Comparison of ENCODE assay signal across 2 cellular contexts in the genomic region with DNA sequence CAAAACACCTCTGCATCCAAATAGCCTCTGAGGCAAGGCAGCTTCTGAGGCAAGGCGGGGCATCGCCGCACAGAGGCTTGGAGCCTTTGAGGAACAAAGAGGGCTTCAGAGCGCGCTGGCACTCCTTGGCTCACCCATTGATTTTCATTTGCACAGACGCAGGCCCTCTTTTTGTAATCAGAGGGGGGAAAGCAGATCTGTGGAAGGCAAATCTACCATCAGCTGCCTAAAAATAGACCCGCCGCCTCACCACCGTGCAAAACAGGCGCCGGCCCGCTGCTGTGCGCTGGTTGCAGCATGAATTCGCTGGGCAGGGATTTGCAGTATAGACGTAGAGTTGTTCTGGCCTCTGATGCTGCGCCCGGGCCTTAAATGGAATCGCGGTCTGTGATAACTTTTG.
TF ChIP-seq lines count a peak whose summit lies in the region.

No MANE protein-coding gene starts in this region.

TF ChIP-seq in SK-N-SH, 30 proteins besides CTCF, POLR2A, EP300 and RAD21 (continued from another document):
- TF ChIP-seq, protein P1, sequence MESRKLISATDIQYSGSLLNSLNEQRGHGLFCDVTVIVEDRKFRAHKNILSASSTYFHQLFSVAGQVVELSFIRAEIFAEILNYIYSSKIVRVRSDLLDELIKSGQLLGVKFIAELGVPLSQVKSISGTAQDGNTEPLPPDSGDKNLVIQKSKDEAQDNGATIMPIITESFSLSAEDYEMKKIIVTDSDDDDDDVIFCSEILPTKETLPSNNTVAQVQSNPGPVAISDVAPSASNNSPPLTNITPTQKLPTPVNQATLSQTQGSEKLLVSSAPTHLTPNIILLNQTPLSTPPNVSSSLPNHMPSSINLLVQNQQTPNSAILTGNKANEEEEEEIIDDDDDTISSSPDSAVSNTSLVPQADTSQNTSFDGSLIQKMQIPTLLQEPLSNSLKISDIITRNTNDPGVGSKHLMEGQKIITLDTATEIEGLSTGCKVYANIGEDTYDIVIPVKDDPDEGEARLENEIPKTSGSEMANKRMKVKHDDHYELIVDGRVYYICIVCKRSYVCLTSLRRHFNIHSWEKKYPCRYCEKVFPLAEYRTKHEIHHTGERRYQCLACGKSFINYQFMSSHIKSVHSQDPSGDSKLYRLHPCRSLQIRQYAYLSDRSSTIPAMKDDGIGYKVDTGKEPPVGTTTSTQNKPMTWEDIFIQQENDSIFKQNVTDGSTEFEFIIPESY (IDR thresholded peaks at IDR 0.05; ENCODE audit: borderline replicate concordance, low read depth): no peak
- TF ChIP-seq, protein P2, sequence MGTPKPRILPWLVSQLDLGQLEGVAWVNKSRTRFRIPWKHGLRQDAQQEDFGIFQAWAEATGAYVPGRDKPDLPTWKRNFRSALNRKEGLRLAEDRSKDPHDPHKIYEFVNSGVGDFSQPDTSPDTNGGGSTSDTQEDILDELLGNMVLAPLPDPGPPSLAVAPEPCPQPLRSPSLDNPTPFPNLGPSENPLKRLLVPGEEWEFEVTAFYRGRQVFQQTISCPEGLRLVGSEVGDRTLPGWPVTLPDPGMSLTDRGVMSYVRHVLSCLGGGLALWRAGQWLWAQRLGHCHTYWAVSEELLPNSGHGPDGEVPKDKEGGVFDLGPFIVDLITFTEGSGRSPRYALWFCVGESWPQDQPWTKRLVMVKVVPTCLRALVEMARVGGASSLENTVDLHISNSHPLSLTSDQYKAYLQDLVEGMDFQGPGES (IDR thresholded peaks at IDR 0.05; ENCODE audit: low read depth, low read length): no peak
- TF ChIP-seq, protein P3, sequence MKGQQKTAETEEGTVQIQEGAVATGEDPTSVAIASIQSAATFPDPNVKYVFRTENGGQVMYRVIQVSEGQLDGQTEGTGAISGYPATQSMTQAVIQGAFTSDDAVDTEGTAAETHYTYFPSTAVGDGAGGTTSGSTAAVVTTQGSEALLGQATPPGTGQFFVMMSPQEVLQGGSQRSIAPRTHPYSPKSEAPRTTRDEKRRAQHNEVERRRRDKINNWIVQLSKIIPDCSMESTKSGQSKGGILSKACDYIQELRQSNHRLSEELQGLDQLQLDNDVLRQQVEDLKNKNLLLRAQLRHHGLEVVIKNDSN (IDR thresholded peaks at IDR 0.05; ENCODE audit: borderline replicate concordance, low read depth): no peak

TF ChIP-seq in SK-N-SH treated with all-trans-retinoic acid at 6 μM for 48 hours, 23 proteins besides CTCF, POLR2A, EP300 and RAD21 (continued from another document):
- TF ChIP-seq, protein P4, sequence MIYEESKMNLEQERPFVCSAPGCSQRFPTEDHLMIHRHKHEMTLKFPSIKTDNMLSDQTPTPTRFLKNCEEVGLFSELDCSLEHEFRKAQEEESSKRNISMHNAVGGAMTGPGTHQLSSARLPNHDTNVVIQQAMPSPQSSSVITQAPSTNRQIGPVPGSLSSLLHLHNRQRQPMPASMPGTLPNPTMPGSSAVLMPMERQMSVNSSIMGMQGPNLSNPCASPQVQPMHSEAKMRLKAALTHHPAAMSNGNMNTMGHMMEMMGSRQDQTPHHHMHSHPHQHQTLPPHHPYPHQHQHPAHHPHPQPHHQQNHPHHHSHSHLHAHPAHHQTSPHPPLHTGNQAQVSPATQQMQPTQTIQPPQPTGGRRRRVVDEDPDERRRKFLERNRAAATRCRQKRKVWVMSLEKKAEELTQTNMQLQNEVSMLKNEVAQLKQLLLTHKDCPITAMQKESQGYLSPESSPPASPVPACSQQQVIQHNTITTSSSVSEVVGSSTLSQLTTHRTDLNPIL (CRISPR knock-in tag; IDR thresholded peaks at IDR 0.05; ENCODE audit: low read depth): no peak
- TF ChIP-seq, protein P5, sequence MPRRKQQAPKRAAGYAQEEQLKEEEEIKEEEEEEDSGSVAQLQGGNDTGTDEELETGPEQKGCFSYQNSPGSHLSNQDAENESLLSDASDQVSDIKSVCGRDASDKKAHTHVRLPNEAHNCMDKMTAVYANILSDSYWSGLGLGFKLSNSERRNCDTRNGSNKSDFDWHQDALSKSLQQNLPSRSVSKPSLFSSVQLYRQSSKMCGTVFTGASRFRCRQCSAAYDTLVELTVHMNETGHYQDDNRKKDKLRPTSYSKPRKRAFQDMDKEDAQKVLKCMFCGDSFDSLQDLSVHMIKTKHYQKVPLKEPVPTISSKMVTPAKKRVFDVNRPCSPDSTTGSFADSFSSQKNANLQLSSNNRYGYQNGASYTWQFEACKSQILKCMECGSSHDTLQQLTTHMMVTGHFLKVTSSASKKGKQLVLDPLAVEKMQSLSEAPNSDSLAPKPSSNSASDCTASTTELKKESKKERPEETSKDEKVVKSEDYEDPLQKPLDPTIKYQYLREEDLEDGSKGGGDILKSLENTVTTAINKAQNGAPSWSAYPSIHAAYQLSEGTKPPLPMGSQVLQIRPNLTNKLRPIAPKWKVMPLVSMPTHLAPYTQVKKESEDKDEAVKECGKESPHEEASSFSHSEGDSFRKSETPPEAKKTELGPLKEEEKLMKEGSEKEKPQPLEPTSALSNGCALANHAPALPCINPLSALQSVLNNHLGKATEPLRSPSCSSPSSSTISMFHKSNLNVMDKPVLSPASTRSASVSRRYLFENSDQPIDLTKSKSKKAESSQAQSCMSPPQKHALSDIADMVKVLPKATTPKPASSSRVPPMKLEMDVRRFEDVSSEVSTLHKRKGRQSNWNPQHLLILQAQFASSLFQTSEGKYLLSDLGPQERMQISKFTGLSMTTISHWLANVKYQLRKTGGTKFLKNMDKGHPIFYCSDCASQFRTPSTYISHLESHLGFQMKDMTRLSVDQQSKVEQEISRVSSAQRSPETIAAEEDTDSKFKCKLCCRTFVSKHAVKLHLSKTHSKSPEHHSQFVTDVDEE (CRISPR knock-in tag; IDR thresholded peaks at IDR 0.05): no peak
